1 cellular context compared by ENCODE assay signal in the genomic region with DNA sequence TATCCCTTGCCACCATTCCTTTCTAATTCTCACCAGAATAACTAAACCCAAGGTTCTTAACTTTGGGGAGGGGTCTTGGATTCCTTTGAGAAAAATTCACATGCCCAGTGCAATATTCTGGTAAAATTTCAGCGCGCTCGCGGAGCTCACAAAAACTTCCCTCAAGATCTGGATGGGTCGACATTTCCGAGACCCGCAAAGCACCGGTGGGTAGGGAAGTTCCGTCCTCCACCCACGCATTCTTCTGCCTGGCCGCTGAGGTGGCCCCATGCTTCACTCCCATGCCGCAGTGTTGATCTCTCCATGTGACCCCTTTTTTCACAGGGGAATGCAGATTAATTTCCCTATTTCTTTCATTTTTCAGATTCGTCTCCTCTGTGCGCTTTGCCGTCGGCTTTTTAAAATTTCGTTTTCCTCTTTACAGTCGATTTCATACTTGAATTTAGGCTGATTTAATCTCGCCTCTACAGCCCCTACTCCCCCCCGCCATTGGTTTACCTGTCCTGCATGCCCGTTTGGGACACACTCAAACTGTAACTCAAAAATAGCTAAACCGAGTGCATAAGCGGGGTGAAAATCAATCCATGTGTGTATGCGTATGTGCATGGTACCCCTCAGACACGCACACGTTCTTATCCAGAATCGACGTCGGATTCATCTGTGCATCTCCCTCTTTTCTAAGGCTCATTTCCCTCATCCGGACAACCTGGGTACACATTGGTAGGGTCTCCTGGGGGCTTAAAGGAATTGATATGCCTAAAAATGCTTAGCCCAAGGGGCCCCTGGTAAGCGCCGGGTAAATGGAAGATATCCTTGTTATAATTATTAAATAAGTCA.
TF ChIP-seq lines count a peak whose summit lies in the region.

No MANE protein-coding gene starts in this region.

TF ChIP-seq in HCT116, 20 proteins besides CTCF, POLR2A, EP300 and RAD21:
- TF ChIP-seq, protein P1, sequence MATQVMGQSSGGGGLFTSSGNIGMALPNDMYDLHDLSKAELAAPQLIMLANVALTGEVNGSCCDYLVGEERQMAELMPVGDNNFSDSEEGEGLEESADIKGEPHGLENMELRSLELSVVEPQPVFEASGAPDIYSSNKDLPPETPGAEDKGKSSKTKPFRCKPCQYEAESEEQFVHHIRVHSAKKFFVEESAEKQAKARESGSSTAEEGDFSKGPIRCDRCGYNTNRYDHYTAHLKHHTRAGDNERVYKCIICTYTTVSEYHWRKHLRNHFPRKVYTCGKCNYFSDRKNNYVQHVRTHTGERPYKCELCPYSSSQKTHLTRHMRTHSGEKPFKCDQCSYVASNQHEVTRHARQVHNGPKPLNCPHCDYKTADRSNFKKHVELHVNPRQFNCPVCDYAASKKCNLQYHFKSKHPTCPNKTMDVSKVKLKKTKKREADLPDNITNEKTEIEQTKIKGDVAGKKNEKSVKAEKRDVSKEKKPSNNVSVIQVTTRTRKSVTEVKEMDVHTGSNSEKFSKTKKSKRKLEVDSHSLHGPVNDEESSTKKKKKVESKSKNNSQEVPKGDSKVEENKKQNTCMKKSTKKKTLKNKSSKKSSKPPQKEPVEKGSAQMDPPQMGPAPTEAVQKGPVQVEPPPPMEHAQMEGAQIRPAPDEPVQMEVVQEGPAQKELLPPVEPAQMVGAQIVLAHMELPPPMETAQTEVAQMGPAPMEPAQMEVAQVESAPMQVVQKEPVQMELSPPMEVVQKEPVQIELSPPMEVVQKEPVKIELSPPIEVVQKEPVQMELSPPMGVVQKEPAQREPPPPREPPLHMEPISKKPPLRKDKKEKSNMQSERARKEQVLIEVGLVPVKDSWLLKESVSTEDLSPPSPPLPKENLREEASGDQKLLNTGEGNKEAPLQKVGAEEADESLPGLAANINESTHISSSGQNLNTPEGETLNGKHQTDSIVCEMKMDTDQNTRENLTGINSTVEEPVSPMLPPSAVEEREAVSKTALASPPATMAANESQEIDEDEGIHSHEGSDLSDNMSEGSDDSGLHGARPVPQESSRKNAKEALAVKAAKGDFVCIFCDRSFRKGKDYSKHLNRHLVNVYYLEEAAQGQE (IDR thresholded peaks at IDR 0.05; ENCODE audit: low read depth): no peak
- no peak for TF ChIP-seq FOSL1 (IDR thresholded peaks at IDR 0.05; ENCODE audit: low read depth)
- TF ChIP-seq, protein P2, sequence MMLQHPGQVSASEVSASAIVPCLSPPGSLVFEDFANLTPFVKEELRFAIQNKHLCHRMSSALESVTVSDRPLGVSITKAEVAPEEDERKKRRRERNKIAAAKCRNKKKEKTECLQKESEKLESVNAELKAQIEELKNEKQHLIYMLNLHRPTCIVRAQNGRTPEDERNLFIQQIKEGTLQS (IDR thresholded peaks at IDR 0.05): no peak
- TF ChIP-seq SIN3A (IDR thresholded peaks at IDR 0.05; ENCODE audit: low read depth): no peak
- TF ChIP-seq TCF7L2 (IDR thresholded peaks at IDR 0.05; ENCODE audit: borderline replicate concordance, extremely low read depth, insufficient read depth, insufficient read length): no peak
- no peak for TF ChIP-seq EZH2 (IDR thresholded peaks at IDR 0.05)
- TF ChIP-seq POLR2AphosphoS5 (IDR thresholded peaks at IDR 0.05; ENCODE audit: low read depth, low read length): no peak
- no peak for TF ChIP-seq JUND (IDR thresholded peaks at IDR 0.05)
- no peak for TF ChIP-seq YY1 (IDR thresholded peaks at IDR 0.05; ENCODE audit: extremely low read depth, insufficient replicate concordance, low read depth, low read length)
- no peak for TF ChIP-seq EGR1 (IDR thresholded peaks at IDR 0.05; ENCODE audit: low read depth)
- TF ChIP-seq ZBTB33 (IDR thresholded peaks at IDR 0.05; ENCODE audit: extremely low read depth, insufficient replicate concordance, low read length): no peak
- TF ChIP-seq ELF1 (IDR thresholded peaks at IDR 0.05; ENCODE audit: borderline replicate concordance, low read depth): no peak
- TF ChIP-seq CEBPB (IDR thresholded peaks at IDR 0.05; ENCODE audit: low read depth): no peak
- no peak for TF ChIP-seq SP1 (IDR thresholded peaks at IDR 0.05; ENCODE audit: low read depth)
- TF ChIP-seq SRF (IDR thresholded peaks at IDR 0.05; ENCODE audit: low read depth): no peak
- TF ChIP-seq ZFX (IDR thresholded peaks at IDR 0.05): no peak
